20 cellular contexts compared by ENCODE assay signal in genomic region chr1:111452581-111452980, GRCh38. TPM values are rescaled to one million over a fixed set of nuclear protein-coding genes. Genes with fewer than 3 reads are reported as not detected.
A peak's percentile ranks its signal among the peaks of the same experiment; 100 is the strongest.
DNase-seq lines count a peak whose midpoint lies in the region; ATAC-seq and TF ChIP-seq lines count a peak whose summit lies in the region.
"Had no signal": no experiment of that assay in that cellular context is flagged by ENCODE, and none has a peak within 500 bp of the region (broad histone marks: within the 10 kb centered on the region; RNA-seq: fewer than 3 reads in every experiment).

No MANE protein-coding gene starts in this region.

- no peak for TF ChIP-seq EP300 in upper lobe of left lung (IDR thresholded peaks at IDR 0.05)

- H3K4me1 ChIP-seq in Loucy (ENCODE audit: insufficient read depth, low read length, poor library complexity, severe bottlenecking): peaks cover 68% of the 10 kb centered on the region
- peaks cover 31 to 40% (median 38%) of the 10 kb centered on the region in 4 donors for H3K4me1 ChIP-seq in upper lobe of left lung

- no peaks in the 10 kb centered on the region for H3K27me3 ChIP-seq in Loucy (ENCODE audit: insufficient read depth, low read length, poor library complexity, severe bottlenecking)
- H3K27me3 ChIP-seq in upper lobe of left lung: no peaks in the 10 kb centered on the region

- no peak for TF ChIP-seq POLR2A in upper lobe of left lung (IDR thresholded peaks at IDR 0.05)

- 80 to 86% methylated on average over 3 of the region's 3 CpGs for WGBS in upper lobe of left lung, 2 donors

- ATAC-seq in stimulated activated naive CD8-positive, alpha-beta T cell treated with anti-CD3 and anti-CD28 coated beads, Interleukin-15, amount 100 ng/mL, for 72 hours: no peak
- ATAC-seq in upper lobe of left lung (ENCODE audit: low FRiP score in 2 of 2): no peak

- H3K27me3 Mint-ChIP-seq in stimulated activated naive CD8-positive, alpha-beta T cell treated with anti-CD3 and anti-CD28 coated beads, Interleukin-15, Interleukin-2, amounts not matched to agents 100 ng/mL and 50 ng/mL, for 24 hours: no peaks in the 10 kb centered on the region
- H3K27me3 Mint-ChIP-seq in stimulated activated naive CD8-positive, alpha-beta T cell treated with anti-CD3 and anti-CD28 coated beads, Interleukin-15, amount 100 ng/mL, for 72 hours: no peaks in the 10 kb centered on the region
- H3K27me3 Mint-ChIP-seq in neural crest cell (ENCODE audit: low read depth): no peaks in the 10 kb centered on the region
- H3K27me3 Mint-ChIP-seq: IgD-negative memory B cell had no signal

- peaks cover 81% of the 10 kb centered on the region for H3K79me2 ChIP-seq in Loucy (ENCODE audit: insufficient read depth, low read length)

- peak overlapping the region; percentile 12 for H3K27ac Mint-ChIP-seq in stimulated activated naive CD8-positive, alpha-beta T cell treated with anti-CD3 and anti-CD28 coated beads, Interleukin-15, Interleukin-2, amounts not matched to agents 100 ng/mL and 50 ng/mL, for 24 hours
- no peak overlapping the region for H3K27ac Mint-ChIP-seq in stimulated activated naive CD8-positive, alpha-beta T cell treated with anti-CD3 and anti-CD28 coated beads, Interleukin-15, amount 100 ng/mL, for 72 hours
- H3K27ac Mint-ChIP-seq in neural crest cell (ENCODE audit: unreplicated experiment): no peak overlapping the region
- H3K27ac Mint-ChIP-seq: IgD-negative memory B cell had no signal

- H3K4me3 ChIP-seq in Loucy (ENCODE audit: low read length, poor library complexity, severe bottlenecking): peak overlapping the region; percentile 81
- H3K4me3 ChIP-seq in upper lobe of left lung: no peak overlapping the region

- H3K4me1 Mint-ChIP-seq in stimulated activated naive CD8-positive, alpha-beta T cell treated with anti-CD3 and anti-CD28 coated beads, Interleukin-15, Interleukin-2, amounts not matched to agents 100 ng/mL and 50 ng/mL, for 24 hours (ENCODE audit: low read depth): peaks cover 77% of the 10 kb centered on the region
- peaks cover 63% of the 10 kb centered on the region for H3K4me1 Mint-ChIP-seq in stimulated activated naive CD8-positive, alpha-beta T cell treated with anti-CD3 and anti-CD28 coated beads, Interleukin-15, amount 100 ng/mL, for 72 hours
- peaks cover 43% of the 10 kb centered on the region for H3K4me1 Mint-ChIP-seq in neural crest cell

- no peak for TF ChIP-seq CTCF in Loucy (conservative IDR thresholded peaks at IDR 0.05; ENCODE audit: low read length)
- no peak for TF ChIP-seq CTCF in neural crest cell (conservative IDR thresholded peaks at IDR 0.05)
- no peak for TF ChIP-seq CTCF in upper lobe of left lung (IDR thresholded peaks at IDR 0.05)

- H3K9me2 ChIP-seq in Loucy (replicated peaks; ENCODE audit: low read depth, low read length): no peaks in the 10 kb centered on the region

- no peaks in the 10 kb centered on the region for H3K9me3 ChIP-seq in Loucy (ENCODE audit: insufficient read depth, low read depth, low read length)
- H3K9me3 ChIP-seq in upper lobe of left lung: no peaks in the 10 kb centered on the region

- no peaks in the 10 kb centered on the region for H3F3A ChIP-seq in Loucy (ENCODE audit: low read depth)

- no peak overlapping the region for H3K27ac ChIP-seq in upper lobe of left lung

- H3K9ac ChIP-seq in Loucy (ENCODE audit: low read depth, low read length, poor library complexity, severe bottlenecking): peak overlapping the region; percentile 82

- H4K20me1 ChIP-seq in Loucy (ENCODE audit: insufficient read depth, low read length, poor library complexity, severe bottlenecking): peaks cover 34% of the 10 kb centered on the region

- H3K36me3 Mint-ChIP-seq in stimulated activated naive CD8-positive, alpha-beta T cell treated with anti-CD3 and anti-CD28 coated beads, Interleukin-15, Interleukin-2, amounts not matched to agents 100 ng/mL and 50 ng/mL, for 24 hours (ENCODE audit: low read depth): peaks cover 73% of the 10 kb centered on the region
- H3K36me3 Mint-ChIP-seq in neural crest cell (ENCODE audit: low read depth): peaks cover 6% of the 10 kb centered on the region

- no peak for DNase-seq in stimulated activated naive CD8-positive, alpha-beta T cell treated with anti-CD3 and anti-CD28 coated beads, Interleukin-15, amount 100 ng/mL, for 72 hours
- DNase-seq in neural crest cell (ENCODE audit: low read depth, low spot score) (no peak), RKO (ENCODE audit: low spot score) (no peak), AG20443 (ENCODE audit: low spot score) (no peak), upper lobe of left lung (no peak)
- DNase-seq: C1 segment of cervical spinal cord, MV-4-11, NCI-H1694, NCI-H2081, NCI-H2171, NCI-H345, NCI-H524, NCI-H82, Right ventricle myocardium superior had no signal

- H2AFZ ChIP-seq in Loucy (ENCODE audit: low read length): no peak overlapping the region

- H3K36me3 ChIP-seq in Loucy (ENCODE audit: insufficient read depth, low read length) (peaks cover 21% of the 10 kb centered on the region), upper lobe of left lung (peaks cover 15 to 47% (median 21%) of the 10 kb centered on the region in 4 donors)

- peak overlapping the region; percentile 15 for H3K4me3 Mint-ChIP-seq in stimulated activated naive CD8-positive, alpha-beta T cell treated with anti-CD3 and anti-CD28 coated beads, Interleukin-15, Interleukin-2, amounts not matched to agents 100 ng/mL and 50 ng/mL, for 24 hours
- peak overlapping the region in 1 of 2 donors; percentile 19 for H3K4me3 Mint-ChIP-seq in stimulated activated naive CD8-positive, alpha-beta T cell treated with anti-CD3 and anti-CD28 coated beads, Interleukin-15, amount 100 ng/mL, for 72 hours
- peak overlapping the region; percentile 53 for H3K4me3 Mint-ChIP-seq in neural crest cell

- H3K9me3 Mint-ChIP-seq in stimulated activated naive CD8-positive, alpha-beta T cell treated with anti-CD3 and anti-CD28 coated beads, Interleukin-15, Interleukin-2, amounts not matched to agents 100 ng/mL and 50 ng/mL, for 24 hours: no peaks in the 10 kb centered on the region
- H3K9me3 Mint-ChIP-seq in stimulated activated naive CD8-positive, alpha-beta T cell treated with anti-CD3 and anti-CD28 coated beads, Interleukin-15, amount 100 ng/mL, for 72 hours: no peaks in the 10 kb centered on the region
- no peaks in the 10 kb centered on the region for H3K9me3 Mint-ChIP-seq in neural crest cell
- H3K9me3 Mint-ChIP-seq: IgD-negative memory B cell had no signal

- H3K4me2 ChIP-seq in Loucy (ENCODE audit: low read depth, low read length, poor library complexity, severe bottlenecking): peak overlapping the region; percentile 93

RNA-seq across cellular contexts. Expression of gene ATP5PB, which starts 3.3 kb away (rescaled TPM):
- total RNA-seq in neural crest cell (240 and 253 TPM in 2 replicates), upper lobe of left lung (100 to 1,000 TPM in 4 of 6 donors, 10 to 100 TPM in 2; 38.8 to 149 (median 132) TPM)

RNA-seq across cellular contexts. Expression of gene WDR77, which starts 3.5 kb away (rescaled TPM):
- total RNA-seq in neural crest cell (54.6 and 58.7 TPM in 2 replicates), upper lobe of left lung (10 to 100 TPM; 11.3 to 32.2 (median 22.1) TPM)

RNA-seq across cellular contexts. Expression of gene C1orf162, which starts 21.2 kb away (rescaled TPM):
- total RNA-seq in neural crest cell: 0.61 and 0.96 TPM in 2 replicates
- 100 to 1,000 TPM in 1 of 6 donors, 10 to 100 TPM in 5; 31.4 to 114 (median 52.6) TPM for total RNA-seq in upper lobe of left lung
- total RNA-seq: SK-MEL-5 had no signal

RNA-seq across cellular contexts. Expression of gene OVGP1, which starts 25.0 kb away (rescaled TPM):
- total RNA-seq in neural crest cell: 1.0 and 1.3 TPM in 2 replicates
- total RNA-seq in upper lobe of left lung: 1 to 10 TPM; 1.2 to 4.2 (median 2.5) TPM
- total RNA-seq: RPMI7951 had no signal

RNA-seq across cellular contexts. Expression of gene ADORA3, which starts 50.9 kb away (rescaled TPM):
- total RNA-seq in neural crest cell (not detected in 2 replicates), upper lobe of left lung (10 to 100 TPM in 1 of 6 donors, 1 to 10 TPM in 5; 2.1 to 10.0 (median 7.3) TPM)
- total RNA-seq: M059J, RPMI7951, SK-MEL-5 had no signal

Comparison
In these comparisons a context has a peak if more than half of its experiments do, and no peak if none do; other contexts are left out.
1. RNA of gene C1orf162, which starts 21.2 kb away (total RNA-seq): 31.4 to 114 TPM in upper lobe of left lung; 0.61 to 0.96 TPM in neural crest cell; every median in the first group is over 10 times any median in the second.